Comparison of ENCODE assay signal across 10 cellular contexts in the genomic region with DNA sequence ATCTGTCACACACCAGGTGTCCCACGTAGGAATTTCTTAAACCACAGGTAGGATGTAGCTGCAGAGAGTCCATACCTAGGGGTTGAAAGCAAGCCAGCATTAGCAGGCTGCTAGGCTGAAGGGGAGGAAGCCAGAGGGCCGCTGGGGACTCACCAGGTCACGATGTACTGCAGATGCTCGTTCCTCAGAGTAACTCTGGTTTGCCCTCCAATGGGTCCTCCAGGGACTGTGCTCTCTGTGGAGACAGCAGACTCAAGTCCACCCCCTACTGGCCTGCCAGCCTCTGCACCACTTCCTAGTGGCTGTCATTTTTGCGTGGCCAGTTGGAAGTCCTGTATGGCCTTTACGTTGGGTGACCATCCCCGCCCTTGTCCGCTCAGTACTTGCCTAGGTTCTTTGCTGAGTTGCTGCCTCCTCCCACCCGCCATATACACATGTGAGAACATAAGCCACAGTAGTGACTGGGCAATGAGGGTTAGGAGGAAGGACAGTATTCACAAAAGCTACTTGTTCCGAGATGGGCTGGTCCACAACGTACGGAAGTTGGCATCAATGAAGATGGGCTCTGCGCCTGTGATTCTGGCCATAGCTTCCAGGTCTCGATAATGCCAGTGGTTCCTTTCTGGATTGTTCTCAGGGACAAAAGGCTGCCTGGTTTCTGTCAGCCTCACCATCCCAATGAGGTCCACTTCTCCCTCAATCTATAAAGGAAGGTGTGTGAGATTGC. TPM values are rescaled to one million over a fixed set of nuclear protein-coding genes. Genes with fewer than 3 reads are reported as not detected.
A peak's percentile ranks its signal among the peaks of the same experiment; 100 is the strongest.
DNase-seq lines count a peak whose midpoint lies in the region; ATAC-seq, FAIRE-seq and TF ChIP-seq lines count a peak whose summit lies in the region.
"Had no signal": no experiment of that assay in that cellular context is flagged by ENCODE, and none has a peak within 500 bp of the region (broad histone marks: within the 10 kb centered on the region; RNA-seq: fewer than 3 reads in every experiment).

No MANE protein-coding gene starts in this region.

- ATAC-seq in CD4-positive, alpha-beta T cell (ENCODE audit: poor library complexity) = no peak
- ATAC-seq in GM18511 (IDR thresholded peaks at IDR 0.05; ENCODE audit: unreplicated experiment) = no peak
- ATAC-seq in effector memory CD8-positive, alpha-beta T cell (replicated peaks) = no peak
- no peak for ATAC-seq in HG03469 (IDR thresholded peaks at IDR 0.05; ENCODE audit: unreplicated experiment)

- H3F3A ChIP-seq in neural progenitor cell (ENCODE audit: low read depth) = peaks cover 67% of the 10 kb centered on the region

- no peaks in the 10 kb centered on the region for H3K27me3 Mint-ChIP-seq in CD4-positive, alpha-beta T cell
- H3K27me3 Mint-ChIP-seq in neural progenitor cell (ENCODE audit: insufficient read depth, low read depth) = peaks cover 16% of the 10 kb centered on the region
- no peaks in the 10 kb centered on the region for H3K27me3 Mint-ChIP-seq in effector memory CD8-positive, alpha-beta T cell
- H3K27me3 Mint-ChIP-seq: memory B cell had no signal

- H4K20me1 ChIP-seq in neural progenitor cell (ENCODE audit: low read depth) = peaks cover 57% of the 10 kb centered on the region

- H3K4me3 ChIP-seq in choroid plexus epithelial cell (ENCODE audit: low read depth, low read length) (peak overlapping the region; percentile 3), neural progenitor cell (no peak overlapping the region)
- H3K4me3 ChIP-seq: SJSA1 had no signal

- DNase-seq in CD4-positive, alpha-beta T cell = no peak
- DNase-seq in H54 (ENCODE audit: insufficient read length, low spot score) (peak; percentile 58), choroid plexus epithelial cell (ENCODE audit: low read depth) (peak; percentile 79), neural progenitor cell (ENCODE audit: low spot score) (peak; percentile 74)
- DNase-seq in effector memory CD8-positive, alpha-beta T cell = no peak

- peaks cover 23% of the 10 kb centered on the region for H3K36me3 ChIP-seq in neural progenitor cell

- H3K9me3 ChIP-seq in CD4-positive, alpha-beta T cell (ENCODE audit: control insufficient read depth, low read length) = no peaks in the 10 kb centered on the region
- H3K9me3 ChIP-seq in neural progenitor cell (ENCODE audit: low read depth) = no peaks in the 10 kb centered on the region
- H3K9me3 ChIP-seq: SJSA1 had no signal

- no peaks in the 10 kb centered on the region for H3K9me3 Mint-ChIP-seq in CD4-positive, alpha-beta T cell
- H3K9me3 Mint-ChIP-seq in neural progenitor cell = no peaks in the 10 kb centered on the region
- no peaks in the 10 kb centered on the region for H3K9me3 Mint-ChIP-seq in effector memory CD8-positive, alpha-beta T cell
- H3K9me3 Mint-ChIP-seq: memory B cell had no signal

- peaks cover 27% of the 10 kb centered on the region for H3K4me1 Mint-ChIP-seq in CD4-positive, alpha-beta T cell (ENCODE audit: low read depth)
- peaks cover 21% of the 10 kb centered on the region for H3K4me1 Mint-ChIP-seq in neural progenitor cell
- H3K4me1 Mint-ChIP-seq in effector memory CD8-positive, alpha-beta T cell (ENCODE audit: low read depth in 2 of 2) = peaks cover 23 to 28% of the 10 kb centered on the region in 2 donors

- FAIRE-seq in H54 (lab: Jason Lieb, UNC) = no peak

- intact Hi-C loops in CD4-positive, alpha-beta T cell (cut with DNase I, micrococcal nuclease) = loop anchor here in 1 of 2 experiments (5.0 to 10.0 kb wide), 2 partner anchors 135 to 673 kb away; a partner anchor contains a TSS

- peaks cover 19% of the 10 kb centered on the region for H3K4me1 ChIP-seq in neural progenitor cell

- H3K4me3 Mint-ChIP-seq in CD4-positive, alpha-beta T cell = peak overlapping the region; percentile 4
- H3K4me3 Mint-ChIP-seq in neural progenitor cell = no peak overlapping the region
- no peak overlapping the region for H3K4me3 Mint-ChIP-seq in effector memory CD8-positive, alpha-beta T cell
- H3K4me3 Mint-ChIP-seq: memory B cell had no signal

- TF ChIP-seq POLR2A in H54 (IDR thresholded peaks at IDR 0.05; ENCODE audit: low read depth, low read length) (no peak), Raji (IDR thresholded peaks at IDR 0.05; ENCODE audit: insufficient read depth, low read depth, low read length) (peak; percentile 57; the same call in 1 of the 2 replicates)

- peak; percentile 16 for TF ChIP-seq CTCF in CD4-positive, alpha-beta T cell (IDR thresholded peaks at IDR 0.05)
- TF ChIP-seq CTCF in choroid plexus epithelial cell (conservative IDR thresholded peaks at IDR 0.05; ENCODE audit: low read depth, low read length) (peak; percentile 82), neural progenitor cell (IDR thresholded peaks at IDR 0.05) (peak; percentile 62)

- peaks cover 68% of the 10 kb centered on the region for H3K36me3 Mint-ChIP-seq in CD4-positive, alpha-beta T cell (ENCODE audit: low read depth)
- H3K36me3 Mint-ChIP-seq in neural progenitor cell = peaks cover 36% of the 10 kb centered on the region
- H3K36me3 Mint-ChIP-seq in effector memory CD8-positive, alpha-beta T cell (ENCODE audit: insufficient read depth) = peaks cover 82% of the 10 kb centered on the region

- H3K27ac Mint-ChIP-seq in CD4-positive, alpha-beta T cell = peak overlapping the region; percentile 42
- no peak overlapping the region for H3K27ac Mint-ChIP-seq in neural progenitor cell
- no peak overlapping the region for H3K27ac Mint-ChIP-seq in effector memory CD8-positive, alpha-beta T cell

- no peak overlapping the region for H3K9ac ChIP-seq in neural progenitor cell

- no peak overlapping the region for H3K4me2 ChIP-seq in neural progenitor cell

- POLR2A ChIA-PET in CD4-positive, alpha-beta T cell (lab: Charles Lee) = interaction anchor here (1.1 to 2.0 kb wide), 2 partner anchors 12 to 19 kb away, joined by 5 to 6 read pairs; no protein-coding TSS in a partner anchor

- peaks cover 50% of the 10 kb centered on the region for H3K79me2 ChIP-seq in neural progenitor cell (ENCODE audit: low read depth)

- no peak overlapping the region for H3K27ac ChIP-seq in CD4-positive, alpha-beta T cell (ENCODE audit: low read depth, low read length)
- H3K27ac ChIP-seq in neural progenitor cell = peak overlapping the region; percentile 10
- H3K27ac ChIP-seq: SJSA1 had no signal

- H2AFZ ChIP-seq in neural progenitor cell (replicated peaks) = no peak overlapping the region

- CTCF ChIA-PET in CD4-positive, alpha-beta T cell (lab: Charles Lee) = interaction anchor here (2.1 kb wide), 1 partner anchor 19 kb away, joined by 6 read pairs; no protein-coding TSS in a partner anchor

- no peaks in the 10 kb centered on the region for H3K27me3 ChIP-seq in CD4-positive, alpha-beta T cell (ENCODE audit: control insufficient read depth, insufficient read depth, low read length)
- H3K27me3 ChIP-seq in neural progenitor cell = no peaks in the 10 kb centered on the region
- H3K27me3 ChIP-seq: SJSA1 had no signal

RNA-seq across cellular contexts. Expression of a gene that starts 4.1 kb away (rescaled TPM):
- 1,000 to 10,000 TPM; 2,613 to 2,686 TPM for total RNA-seq in CD4-positive, alpha-beta T cell
- 3,449 and 3,613 TPM in 2 replicates for total RNA-seq in neural progenitor cell (ENCODE audit: low replicate concordance)

RNA-seq across cellular contexts. Expression of a gene that starts 4.1 kb away (rescaled TPM):
- total RNA-seq in CD4-positive, alpha-beta T cell = 10 to 100 TPM; 15.7 to 18.0 TPM
- 31.7 and 66.5 TPM in 2 replicates for total RNA-seq in neural progenitor cell (ENCODE audit: low replicate concordance)

RNA-seq across cellular contexts. Expression of a gene that starts 4.2 kb away (rescaled TPM):
- total RNA-seq in CD4-positive, alpha-beta T cell = 10 to 100 TPM; 42.5 to 45.9 TPM
- 31.0 and 36.7 TPM in 2 replicates for total RNA-seq in neural progenitor cell (ENCODE audit: low replicate concordance)

RNA-seq across cellular contexts. Expression of a gene that starts 4.3 kb away (rescaled TPM):
- 10 to 100 TPM; 12.7 TPM for total RNA-seq in CD4-positive, alpha-beta T cell
- total RNA-seq in neural progenitor cell (ENCODE audit: low replicate concordance) = 16.0 and 19.6 TPM in 2 replicates

RNA-seq across cellular contexts. Expression of a gene that starts 16.1 kb away (rescaled TPM):
- total RNA-seq in CD4-positive, alpha-beta T cell = 10 to 100 TPM; 15.1 to 15.9 TPM
- 13.2 and 32.9 TPM in 2 replicates for total RNA-seq in neural progenitor cell (ENCODE audit: low replicate concordance)

Comparison
In these comparisons a context has a peak if more than half of its experiments do, and no peak if none do; other contexts are left out.
1. DNase-seq: peak in H54 (single experiment), choroid plexus epithelial cell (single experiment) and neural progenitor cell (single experiment); none in CD4-positive, alpha-beta T cell (0 of 10) and effector memory CD8-positive, alpha-beta T cell (0 of 3).
2. CTCF ChIP-seq: peak in every context shown above with its lines; median percentile 82 in choroid plexus epithelial cell; 62 in neural progenitor cell; 16 in CD4-positive, alpha-beta T cell.